In the genomic region with DNA sequence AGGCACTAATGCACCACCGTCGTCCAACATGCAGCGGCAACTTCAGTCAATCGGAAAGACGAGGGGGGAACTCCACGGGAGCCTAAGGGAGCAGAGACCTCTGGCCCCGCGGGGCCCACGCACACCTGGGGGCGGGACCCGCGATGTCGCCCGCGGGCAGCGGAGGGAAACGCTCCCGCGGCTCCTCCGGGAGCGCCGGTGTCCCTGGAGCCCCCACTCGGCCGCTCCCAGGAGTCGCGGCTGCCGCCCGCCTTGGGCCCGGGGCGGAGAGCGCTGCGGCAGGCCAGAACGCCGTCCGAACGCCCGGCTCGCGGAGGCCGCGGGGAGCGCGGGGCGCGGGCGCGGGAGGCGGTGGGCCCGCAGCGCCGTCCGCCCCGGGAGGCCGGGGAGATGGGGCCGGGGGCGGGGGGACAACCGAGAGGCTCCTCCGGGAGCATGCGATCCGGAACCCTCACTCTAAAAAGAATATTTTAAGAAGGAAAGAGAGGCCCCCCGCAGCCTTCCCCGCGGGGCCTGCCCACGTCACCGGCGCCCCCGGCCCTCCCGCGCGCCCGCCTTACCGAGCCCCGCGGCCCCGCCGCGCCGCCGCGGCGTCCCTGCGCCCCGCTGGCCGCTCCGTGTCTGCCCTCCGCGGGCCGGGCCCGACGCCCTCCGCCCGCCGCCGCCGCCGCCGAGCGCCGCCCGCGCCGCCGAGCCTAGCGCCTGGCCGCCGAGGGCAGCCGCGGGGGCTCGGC, we compare ENCODE assay signal across 8 cellular contexts.
DNase-seq lines count a peak whose midpoint lies in the region; ATAC-seq and TF ChIP-seq lines count a peak whose summit lies in the region.

No MANE protein-coding gene starts in this region.

- no peaks in the 10 kb centered on the region for H3K36me3 ChIP-seq in cardiac muscle cell
- H3K36me3 ChIP-seq in trophoblast cell (ENCODE audit: control insufficient read depth in 1 of 2, insufficient read depth in 2 of 2, low read length in 2 of 2) = no peaks in the 10 kb centered on the region

- no peak overlapping the region for H2BK5ac ChIP-seq in trophoblast cell (ENCODE audit: low read depth, low read length, poor library complexity)

- no peaks in the 10 kb centered on the region for H3K4me1 ChIP-seq in cardiac muscle cell (ENCODE audit: low read depth)
- peaks cover 5 to 10% of the 10 kb centered on the region in 2 experiments for H3K4me1 ChIP-seq in trophoblast cell (ENCODE audit: control insufficient read depth in 1 of 2, insufficient read depth in 2 of 2, low read length in 2 of 2)

- H2BK120ac ChIP-seq in trophoblast cell (ENCODE audit: insufficient read depth, low read length, poor library complexity) = peak overlapping the region; percentile 52

- DNase-seq in NCI-H748 (lab: John Stamatoyannopoulos, UW; ENCODE audit: unreplicated experiment) (peak; percentile 39), NCI-H748 treated with DMSO at 0.1 percent for 48 hours (lab: John Stamatoyannopoulos, UW) (no peak), cardiac muscle cell (ENCODE audit: low read depth in 1 of 2, low spot score in 1 of 2) (peak; percentile 27 to 53), trophoblast cell (peak; percentile 14 to 50), GF-D8 (lab: John Stamatoyannopoulos, UW) (no peak), KG1 (lab: John Stamatoyannopoulos, UW) (no peak)
- peak; percentile 34 to 40 for DNase-seq in activated T-cell treated with anti-CD3 and anti-CD28 coated beads, Interleukin-2, amount 50 U/mL, for 48 hours

- no peak for TF ChIP-seq CTCF in cardiac muscle cell (IDR thresholded peaks at IDR 0.05; ENCODE audit: low read depth, low read length)

- ATAC-seq in HG03571 (IDR thresholded peaks at IDR 0.05; ENCODE audit: unreplicated experiment) = peak; percentile 25

- peak overlapping the region; percentile 77 for H3K9ac ChIP-seq in trophoblast cell (ENCODE audit: low read length)

- no peak overlapping the region for H3K23ac ChIP-seq in trophoblast cell (ENCODE audit: low read length)

- H3K4me2 ChIP-seq in trophoblast cell (ENCODE audit: low read length) = peak overlapping the region; percentile 80

- WGBS in trophoblast cell (ENCODE audit: extremely low coverage, insufficient coverage, insufficient read length) = no CpG with 5 or more reads among the region's 109 CpGs

- H3K27ac ChIP-seq in cardiac muscle cell (no peak overlapping the region), trophoblast cell (ENCODE audit: low read depth, low read length) (no peak overlapping the region)

- H3K4me3 ChIP-seq in cardiac muscle cell (peak overlapping the region; percentile 65), trophoblast cell (ENCODE audit: low read depth, low read length) (peak overlapping the region; percentile 77)

- no peaks in the 10 kb centered on the region for H3K9me3 ChIP-seq in cardiac muscle cell (ENCODE audit: low read depth)
- no peaks in the 10 kb centered on the region for H3K9me3 ChIP-seq in trophoblast cell (ENCODE audit: insufficient read depth, low read depth, low read length)

- peaks cover 23% of the 10 kb centered on the region for H3K27me3 ChIP-seq in cardiac muscle cell
- no peaks in the 10 kb centered on the region for H3K27me3 ChIP-seq in trophoblast cell (ENCODE audit: insufficient read depth, low read length)

- no peak overlapping the region for H2AK5ac ChIP-seq in trophoblast cell (ENCODE audit: low read length)

- peaks cover 6% of the 10 kb centered on the region for H3K79me2 ChIP-seq in trophoblast cell (ENCODE audit: control insufficient read depth, insufficient read depth, low read length, poor library complexity)

- no peak overlapping the region for H2AFZ ChIP-seq in trophoblast cell (ENCODE audit: insufficient read depth, low read length, poor library complexity)

- H4K8ac ChIP-seq in trophoblast cell (ENCODE audit: low read depth, low read length) = peak overlapping the region; percentile 6

- peak overlapping the region; percentile 70 for H3K14ac ChIP-seq in trophoblast cell (ENCODE audit: low read length)

- no peak overlapping the region for H4K12ac ChIP-seq in trophoblast cell (ENCODE audit: low read depth, low read length)

- peak overlapping the region; percentile 68 for H3K18ac ChIP-seq in trophoblast cell (ENCODE audit: low read length)

- H4K91ac ChIP-seq in trophoblast cell (ENCODE audit: low read depth, low read length) = peak overlapping the region; percentile 19

- H3K79me1 ChIP-seq in trophoblast cell (ENCODE audit: low read length) = peaks cover 8% of the 10 kb centered on the region

- peak overlapping the region; percentile 24 for H3K4ac ChIP-seq in trophoblast cell (ENCODE audit: low read depth, low read length)

- no peak overlapping the region for H2BK12ac ChIP-seq in trophoblast cell (ENCODE audit: low read length)

Comparison
In these comparisons a context has a peak if more than half of its experiments do, and no peak if none do; other contexts are left out.
1. DNase-seq: peak in NCI-H748 (single experiment), activated T-cell treated with anti-CD3 and anti-CD28 coated beads, Interleukin-2, amount 50 U/mL, for 48 hours (2 of 2), cardiac muscle cell (2 of 2) and trophoblast cell (2 of 2); none in NCI-H748 treated with DMSO at 0.1 percent for 48 hours (single experiment), GF-D8 (single experiment) and KG1 (single experiment).